10 cellular contexts compared by ENCODE assay signal in the genomic region with DNA sequence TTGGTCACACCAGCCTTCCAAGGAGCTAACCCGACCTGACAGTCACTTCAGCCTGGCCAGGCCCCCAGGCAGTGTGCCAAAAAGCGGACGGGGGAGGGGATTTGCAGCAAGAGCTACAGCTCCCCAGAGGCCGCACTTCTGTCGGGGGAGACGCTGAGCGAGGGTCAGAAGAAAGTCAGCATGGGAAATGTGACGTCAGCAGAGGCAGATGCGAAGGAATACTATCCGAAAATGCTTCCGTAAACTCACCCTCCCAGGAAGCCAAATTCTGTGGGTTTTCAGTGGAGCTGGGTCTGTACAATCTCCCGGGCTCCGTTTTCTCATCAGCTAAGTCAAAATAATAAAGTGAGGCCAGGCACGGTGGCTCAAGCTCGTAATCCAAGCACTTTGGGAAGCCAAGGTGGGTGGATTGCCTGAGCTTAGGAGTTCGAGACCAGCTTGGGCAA. TPM values are rescaled to one million over a fixed set of nuclear protein-coding genes. Genes with fewer than 3 reads are reported as not detected.
DNase-seq lines count a peak whose midpoint lies in the region; ATAC-seq, FAIRE-seq and TF ChIP-seq lines count a peak whose summit lies in the region.
"Had no signal": no experiment of that assay in that cellular context is flagged by ENCODE, and none has a peak within 500 bp of the region (broad histone marks: within the 10 kb centered on the region; RNA-seq: fewer than 3 reads in every experiment).

No MANE protein-coding gene starts in this region.

- no peak for FAIRE-seq in D721Med (lab: Jason Lieb, UNC)

- DNase-seq in choroid plexus epithelial cell (ENCODE audit: low read depth) (peak; percentile 95), lower leg skin (ENCODE audit: low spot score in 2 of 2) (peak; percentile 80 to 98), HT-29 (ENCODE audit: low spot score) (no peak), NCI-H510A treated with DMSO at 0.1 percent for 48 hours (lab: John Stamatoyannopoulos, UW) (no peak), SKM-1 treated with dmso at 0.1 percent for 144 hours (lab: John Stamatoyannopoulos, UW; ENCODE audit: unreplicated experiment) (no peak), D721Med (ENCODE audit: insufficient read length, low spot score) (no peak)
- DNase-seq: activated CD4-positive, CD25-positive, alpha-beta regulatory T cell; NCI-H146 had no signal

- TF ChIP-seq CTCF in choroid plexus epithelial cell (conservative IDR thresholded peaks at IDR 0.05; ENCODE audit: low read depth, low read length), result no peak
- no peak for TF ChIP-seq CTCF in lower leg skin (IDR thresholded peaks at IDR 0.05)
- no peak for TF ChIP-seq CTCF in D721Med (IDR thresholded peaks at IDR 0.05; ENCODE audit: insufficient read depth, missing control alignments)

- peaks cover 43% of the 10 kb centered on the region for H3K36me3 Mint-ChIP-seq in stimulated activated memory B cell treated with anti-CD40 and anti-IgM and Interleukin-4, amounts not matched to agents 10 μg/mL and 1 μg/mL and 100 μg/mL, for 72 hours

- no peaks in the 10 kb centered on the region for H3K9me3 Mint-ChIP-seq in stimulated activated memory B cell treated with anti-CD40 and anti-IgM and Interleukin-4, amounts not matched to agents 10 μg/mL and 1 μg/mL and 100 μg/mL, for 72 hours

- H3K4me1 Mint-ChIP-seq in stimulated activated memory B cell treated with anti-CD40 and anti-IgM and Interleukin-4, amounts not matched to agents 10 μg/mL and 1 μg/mL and 100 μg/mL, for 72 hours, result peaks cover 65% of the 10 kb centered on the region

- H3K27me3 Mint-ChIP-seq in stimulated activated memory B cell treated with anti-CD40 and anti-IgM and Interleukin-4, amounts not matched to agents 10 μg/mL and 1 μg/mL and 100 μg/mL, for 72 hours, result no peaks in the 10 kb centered on the region

- H3K27ac Mint-ChIP-seq in stimulated activated memory B cell treated with anti-CD40 and anti-IgM and Interleukin-4, amounts not matched to agents 10 μg/mL and 1 μg/mL and 100 μg/mL, for 72 hours, result peak overlapping the region; percentile 40

- no peak overlapping the region for H3K4me3 ChIP-seq in choroid plexus epithelial cell (ENCODE audit: low read depth, low read length)
- H3K4me3 ChIP-seq in lower leg skin (ENCODE audit: low read depth, poor library complexity, severe bottlenecking), result no peak overlapping the region

- no peak for TF ChIP-seq EP300 in Ishikawa (IDR thresholded peaks at IDR 0.05; ENCODE audit: borderline replicate concordance)

- TF ChIP-seq POLR2A in lower leg skin (IDR thresholded peaks at IDR 0.05), result no peak

- ATAC-seq in stimulated activated memory B cell treated with anti-CD40 and anti-IgM and Interleukin-4, amounts not matched to agents 10 μg/mL and 1 μg/mL and 100 μg/mL, for 72 hours, result no peak

- TF ChIP-seq RAD21 in Ishikawa (IDR thresholded peaks at IDR 0.05; ENCODE audit: low read depth), result no peak

- intact Hi-C loops in lower leg skin (cut with DNase I; ENCODE audit: low total_unique reads), result no loop called here

- WGBS in lower leg skin, 2 donors, result 72 to 75% methylated on average over 16 of the region's 16 CpGs

- H3K4me3 Mint-ChIP-seq in stimulated activated memory B cell treated with anti-CD40 and anti-IgM and Interleukin-4, amounts not matched to agents 10 μg/mL and 1 μg/mL and 100 μg/mL, for 72 hours, result no peak overlapping the region

TF ChIP-seq in Ishikawa, 13 proteins besides CTCF, POLR2A, EP300 and RAD21:
- no peak for TF ChIP-seq ZBTB7A (IDR thresholded peaks at IDR 0.05; ENCODE audit: low read depth)
- peak; percentile 48; the same call in 1 of the 2 replicates for TF ChIP-seq NFIC (IDR thresholded peaks at IDR 0.05)
- no peak for TF ChIP-seq TAF1 (IDR thresholded peaks at IDR 0.05; ENCODE audit: low read depth)

RNA-seq across cellular contexts. Expression of a gene that starts 28.5 kb away (rescaled TPM):
- 10 to 100 TPM; 37.1 to 68.9 (median 48.3) TPM for total RNA-seq in lower leg skin
- total RNA-seq in HT-29 (2014; rRNA removed; shearing (Covaris generic)), result 71.6 and 77.6 TPM in 2 replicates

Comparison
In these comparisons a context has a peak if more than half of its experiments do, and no peak if none do; other contexts are left out.
1. DNase-seq: peak in choroid plexus epithelial cell (single experiment) and lower leg skin (2 of 2); none in HT-29 (single experiment), NCI-H510A treated with DMSO at 0.1 percent for 48 hours (single experiment), SKM-1 treated with dmso at 0.1 percent for 144 hours (single experiment) and D721Med (single experiment).